9 cellular contexts compared by ENCODE assay signal in the genomic region with DNA sequence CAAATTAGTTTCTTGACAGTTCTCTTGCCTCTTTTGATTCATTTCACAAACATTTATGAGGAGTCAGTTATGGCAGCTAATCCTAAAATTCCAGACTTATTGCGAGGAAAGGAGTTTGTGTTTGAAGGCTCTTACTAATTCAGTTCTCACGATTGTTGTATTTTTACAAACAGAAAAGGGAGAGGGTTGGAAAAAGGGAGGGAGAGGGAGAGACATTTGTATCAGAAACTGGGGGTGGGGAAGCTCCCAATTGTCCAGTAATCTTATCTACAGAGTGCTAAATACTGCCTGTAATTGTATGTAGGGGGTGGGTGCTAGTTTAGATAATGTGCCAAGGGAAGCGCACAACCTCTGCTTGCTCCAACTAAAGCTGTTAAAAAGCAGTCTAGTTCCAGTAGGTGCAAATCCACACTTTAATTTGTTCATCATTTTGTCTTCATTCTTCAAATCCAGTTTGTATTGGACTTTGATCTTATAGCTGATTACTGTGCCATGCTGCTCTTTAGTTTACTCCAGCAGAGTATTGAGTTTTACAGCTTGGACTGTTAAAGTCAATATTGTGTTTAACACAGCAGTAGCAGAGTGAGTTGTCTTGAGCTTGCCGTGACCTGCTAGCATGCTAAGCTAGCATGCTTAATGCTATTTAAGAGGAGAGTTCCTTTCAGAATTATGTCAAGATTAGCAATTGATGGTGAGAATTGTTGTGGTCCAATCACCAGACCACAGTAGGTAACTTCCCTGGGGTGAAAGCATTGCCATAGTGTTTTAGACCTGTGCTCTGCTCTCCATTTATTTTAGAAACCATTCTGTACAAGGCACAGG.
A peak's percentile ranks its signal among the peaks of the same experiment; 100 is the strongest.
DNase-seq lines count a peak whose midpoint lies in the region; ATAC-seq and TF ChIP-seq lines count a peak whose summit lies in the region.
"Had no signal": no experiment of that assay in that cellular context is flagged by ENCODE, and none has a peak within 500 bp of the region (broad histone marks: within the 10 kb centered on the region; RNA-seq: fewer than 3 reads in every experiment).

No MANE protein-coding gene starts in this region.

- peak overlapping the region; percentile 25 for H2AFZ ChIP-seq in ACC112 (ENCODE audit: low read length, unreplicated experiment)

- peak overlapping the region; percentile 44; the same call in 1 of the 2 replicates for H3K27ac ChIP-seq in ACC112 (ENCODE audit: low read depth, low read length)
- H3K27ac ChIP-seq: HL-60 had no signal

- H3K36me3 ChIP-seq in ACC112 (ENCODE audit: insufficient read depth, low read length) = no peaks in the 10 kb centered on the region

- DNase-seq in kidney glomerular epithelial cell (lab: John Stamatoyannopoulos, UW) (peak; percentile 13), RKO (ENCODE audit: low spot score) (no peak), NCI-H2196 treated with DMSO at 0.1 percent for 48 hours (lab: John Stamatoyannopoulos, UW; ENCODE audit: unreplicated experiment) (no peak)

- no peaks in the 10 kb centered on the region for H3K27me3 ChIP-seq in ACC112 (ENCODE audit: insufficient read depth, low read length)

- no peaks in the 10 kb centered on the region for H3K9me3 Mint-ChIP-seq in stimulated activated memory B cell treated with anti-CD40 and anti-IgM and Interleukin-4, amounts not matched to agents 10 μg/mL and 1 μg/mL and 100 μg/mL, for 72 hours

- no peaks in the 10 kb centered on the region for H3K36me3 Mint-ChIP-seq in stimulated activated memory B cell treated with anti-CD40 and anti-IgM and Interleukin-4, amounts not matched to agents 10 μg/mL and 1 μg/mL and 100 μg/mL, for 72 hours

- ATAC-seq in GM21717 (IDR thresholded peaks at IDR 0.05; ENCODE audit: unreplicated experiment) (peak; percentile 46), SK-N-SH treated with all-trans-retinoic acid at 6 μM for 48 hours (peak; percentile 12; the same call in 1 of the 3 replicates), HG03565 (IDR thresholded peaks at IDR 0.05; ENCODE audit: unreplicated experiment) (no peak)
- no peak for ATAC-seq in stimulated activated memory B cell treated with anti-CD40 and anti-IgM and Interleukin-4, amounts not matched to agents 10 μg/mL and 1 μg/mL and 100 μg/mL, for 72 hours

- H3K4me1 Mint-ChIP-seq in stimulated activated memory B cell treated with anti-CD40 and anti-IgM and Interleukin-4, amounts not matched to agents 10 μg/mL and 1 μg/mL and 100 μg/mL, for 72 hours = peaks cover 7% of the 10 kb centered on the region

- H3K4me3 ChIP-seq in ACC112 (ENCODE audit: low read depth, low read length) = no peak overlapping the region

- H3K4me3 Mint-ChIP-seq in stimulated activated memory B cell treated with anti-CD40 and anti-IgM and Interleukin-4, amounts not matched to agents 10 μg/mL and 1 μg/mL and 100 μg/mL, for 72 hours = no peak overlapping the region

- H3K27me3 Mint-ChIP-seq in stimulated activated memory B cell treated with anti-CD40 and anti-IgM and Interleukin-4, amounts not matched to agents 10 μg/mL and 1 μg/mL and 100 μg/mL, for 72 hours = peaks cover 77% of the 10 kb centered on the region

- H3K4me1 ChIP-seq in ACC112 (ENCODE audit: control insufficient read depth, insufficient read depth, low read length, unreplicated experiment) = peaks cover 42% of the 10 kb centered on the region

- no peak overlapping the region for H3K27ac Mint-ChIP-seq in stimulated activated memory B cell treated with anti-CD40 and anti-IgM and Interleukin-4, amounts not matched to agents 10 μg/mL and 1 μg/mL and 100 μg/mL, for 72 hours

- H3K79me2 ChIP-seq in ACC112 (ENCODE audit: control insufficient read depth, insufficient read depth, low read length, unreplicated experiment) = peaks cover 57% of the 10 kb centered on the region

TF ChIP-seq in SK-N-SH treated with all-trans-retinoic acid at 6 μM for 48 hours, 23 proteins besides CTCF, POLR2A, EP300 and RAD21:
- TF ChIP-seq, protein P1, sequence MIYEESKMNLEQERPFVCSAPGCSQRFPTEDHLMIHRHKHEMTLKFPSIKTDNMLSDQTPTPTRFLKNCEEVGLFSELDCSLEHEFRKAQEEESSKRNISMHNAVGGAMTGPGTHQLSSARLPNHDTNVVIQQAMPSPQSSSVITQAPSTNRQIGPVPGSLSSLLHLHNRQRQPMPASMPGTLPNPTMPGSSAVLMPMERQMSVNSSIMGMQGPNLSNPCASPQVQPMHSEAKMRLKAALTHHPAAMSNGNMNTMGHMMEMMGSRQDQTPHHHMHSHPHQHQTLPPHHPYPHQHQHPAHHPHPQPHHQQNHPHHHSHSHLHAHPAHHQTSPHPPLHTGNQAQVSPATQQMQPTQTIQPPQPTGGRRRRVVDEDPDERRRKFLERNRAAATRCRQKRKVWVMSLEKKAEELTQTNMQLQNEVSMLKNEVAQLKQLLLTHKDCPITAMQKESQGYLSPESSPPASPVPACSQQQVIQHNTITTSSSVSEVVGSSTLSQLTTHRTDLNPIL (CRISPR knock-in tag; IDR thresholded peaks at IDR 0.05; ENCODE audit: low read depth) = no peak
- TF ChIP-seq CSDC2 (CRISPR knock-in tag; IDR thresholded peaks at IDR 0.05) (no peak), ZNF8 (CRISPR knock-in tag; IDR thresholded peaks at IDR 0.05) (no peak)

Comparison
In these comparisons a context has a peak if more than half of its experiments do, and no peak if none do; other contexts are left out.
1. ATAC-seq: peak in GM21717 (single experiment) and SK-N-SH treated with all-trans-retinoic acid at 6 μM for 48 hours (single experiment); none in stimulated activated memory B cell treated with anti-CD40 and anti-IgM and Interleukin-4, amounts not matched to agents 10 μg/mL and 1 μg/mL and 100 μg/mL, for 72 hours (single experiment) and HG03565 (single experiment).